Comparison of ENCODE assay signal across 8 cellular contexts in the genomic region with DNA sequence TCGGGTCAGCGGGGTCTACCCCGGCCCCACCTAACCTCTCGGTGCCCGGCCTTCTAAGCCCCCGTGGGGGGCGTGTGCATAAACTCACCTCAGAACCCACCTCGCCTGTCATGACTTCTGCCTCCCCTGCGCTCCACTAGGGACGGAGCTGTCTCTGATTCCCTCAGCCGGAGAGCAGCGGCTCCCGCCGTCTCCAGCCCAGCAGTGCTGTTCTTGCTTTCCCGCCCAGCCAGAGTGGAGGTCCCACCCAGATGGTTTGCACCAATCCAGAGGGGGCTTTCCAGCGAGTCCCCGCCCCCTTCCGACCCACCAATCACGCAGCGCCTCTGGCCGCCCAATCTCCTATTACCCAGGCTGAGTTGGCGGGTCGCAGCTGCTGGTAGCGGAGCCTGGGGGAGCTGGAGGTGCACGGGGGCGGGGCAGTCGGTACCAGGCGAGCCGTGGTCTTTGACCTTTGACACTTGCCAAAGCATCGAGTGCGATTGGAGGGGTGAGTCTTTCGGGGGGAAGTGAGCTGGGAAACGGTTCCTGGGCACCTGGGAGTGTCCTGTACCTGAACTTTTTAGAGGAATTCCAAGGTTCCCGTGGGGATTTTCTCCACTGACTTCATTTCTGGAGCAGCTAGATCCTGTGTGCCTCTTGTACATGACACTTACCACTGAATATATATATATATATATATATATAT. TPM values are rescaled to one million over a fixed set of nuclear protein-coding genes. Genes with fewer than 3 reads are reported as not detected.
DNase-seq lines count a peak whose midpoint lies in the region; ATAC-seq and TF ChIP-seq lines count a peak whose summit lies in the region.

A gene (minus strand): TSS at position 220 of the 688 bp plus-strand sequence. CDS start 108 bp downstream, at position 112.

- 1% methylated on average over 11 to 14 of the region's 34 CpGs for WGBS in thyroid gland, 2 donors

- H3K36me3 Mint-ChIP-seq in activated naive CD8-positive, alpha-beta T cell = no peaks in the 10 kb centered on the region
- H3K36me3 Mint-ChIP-seq in glutamatergic neuron (ENCODE audit: unreplicated experiment) = no peaks in the 10 kb centered on the region
- H3K36me3 Mint-ChIP-seq in osteocyte (ENCODE audit: unreplicated experiment) = no peaks in the 10 kb centered on the region

- POLR2A ChIA-PET in GM10248 (lab: Yijun Ruan, JAX) = interaction anchor here (0.5 to 1.5 kb wide), 2 partner anchors 13 to 60 kb away, joined by 4 to 6 read pairs; no protein-coding TSS in a partner anchor

- H3K27me3 ChIP-seq in thyroid gland = no peaks in the 10 kb centered on the region

- peak in 1 of 2 donors; percentile 8 for TF ChIP-seq POLR2A in thyroid gland (IDR thresholded peaks at IDR 0.05)

- no peaks in the 10 kb centered on the region for H3K36me3 ChIP-seq in thyroid gland

- CTCF ChIA-PET in GM10248 (lab: Yijun Ruan, JAX) = interaction anchor here (0.9 to 10.6 kb wide), 15 partner anchors 9 to 319 kb away, joined by 3 to 93 read pairs (median 5); no protein-coding TSS in a partner anchor

- peaks cover 0 to 4% of the 10 kb centered on the region in 2 donors for H3K4me1 ChIP-seq in thyroid gland

- H3K4me3 Mint-ChIP-seq in activated naive CD8-positive, alpha-beta T cell = peak within 1 kb of the TSS; percentile 97
- peak within 1 kb of the TSS; percentile 99 for H3K4me3 Mint-ChIP-seq in glutamatergic neuron (ENCODE audit: unreplicated experiment)
- H3K4me3 Mint-ChIP-seq in osteocyte (ENCODE audit: unreplicated experiment) = peak within 1 kb of the TSS; percentile 96

- no peaks in the 10 kb centered on the region for H3K9me3 ChIP-seq in thyroid gland

- H3K9me3 Mint-ChIP-seq in activated naive CD8-positive, alpha-beta T cell (ENCODE audit: low read depth) = no peaks in the 10 kb centered on the region
- H3K9me3 Mint-ChIP-seq in glutamatergic neuron (ENCODE audit: unreplicated experiment) (peaks cover 1% of the 10 kb centered on the region), osteocyte (ENCODE audit: unreplicated experiment) (no peaks in the 10 kb centered on the region)

- H3K4me1 Mint-ChIP-seq in activated naive CD8-positive, alpha-beta T cell (ENCODE audit: low read depth) = peaks cover 10% of the 10 kb centered on the region
- H3K4me1 Mint-ChIP-seq in glutamatergic neuron (ENCODE audit: low read depth, unreplicated experiment) (peaks cover 3% of the 10 kb centered on the region), osteocyte (ENCODE audit: unreplicated experiment) (peaks cover 12% of the 10 kb centered on the region)

- peak; percentile 86 for ATAC-seq in HG02623 (IDR thresholded peaks at IDR 0.05; ENCODE audit: unreplicated experiment)

- TF ChIP-seq CTCF in GM10248 (IDR thresholded peaks at IDR 0.05; ENCODE audit: control extremely low read depth, extremely low read depth, low read depth, missing control alignments) (no peak), glutamatergic neuron (IDR thresholded peaks at IDR 0.05; ENCODE audit: partially characterized antibody, unreplicated experiment) (no peak), osteocyte (IDR thresholded peaks at IDR 0.05) (no peak), thyroid gland (IDR thresholded peaks at IDR 0.05) (no peak)

- H3K27me3 Mint-ChIP-seq in activated naive CD8-positive, alpha-beta T cell = no peaks in the 10 kb centered on the region
- H3K27me3 Mint-ChIP-seq in glutamatergic neuron (ENCODE audit: unreplicated experiment) (peaks cover 3% of the 10 kb centered on the region), osteocyte (ENCODE audit: unreplicated experiment) (no peaks in the 10 kb centered on the region)

- intact Hi-C loops in thyroid gland (cut with DNase I) = loop anchor here (5.0 to 10.0 kb wide), 2 partner anchors 208 to 325 kb away; no protein-coding TSS in a partner anchor

- DNase-seq in GM10248 (ENCODE audit: extremely low spot score) (peak; percentile 98), NCI-H1105 (lab: John Stamatoyannopoulos, UW) (peak; percentile 98), SKM-1 treated with dmso at 0.1 percent for 144 hours (lab: John Stamatoyannopoulos, UW; ENCODE audit: unreplicated experiment) (peak; percentile 96), glutamatergic neuron (peak; percentile 97), osteocyte (ENCODE audit: extremely low spot score, unreplicated experiment) (peak; percentile 98), thyroid gland (peak; percentile 96)

- H3K27ac Mint-ChIP-seq in activated naive CD8-positive, alpha-beta T cell = peak within 1 kb of the TSS; percentile 95
- H3K27ac Mint-ChIP-seq in glutamatergic neuron (ENCODE audit: unreplicated experiment) (peak within 1 kb of the TSS; percentile 91), osteocyte (ENCODE audit: unreplicated experiment) (peak within 1 kb of the TSS; percentile 91)

- peak within 1 kb of the TSS in 2 of 3 donors; percentile 54 to 56 for H3K27ac ChIP-seq in thyroid gland

- H3K4me3 ChIP-seq in thyroid gland (replicated peaks in 1 of 3) = peak within 1 kb of the TSS; percentile 65 to 79 (median 66)

RNA-seq across cellular contexts. Expression of the gene that starts here (rescaled TPM):
- total RNA-seq in glutamatergic neuron (ENCODE audit: unreplicated experiment) (8.2 TPM), osteocyte (7.0 and 7.7 TPM in 2 replicates), thyroid gland (under 1 TPM in 3 of 4 donors, not detected in 1; 0.11 to 0.63 (median 0.27) TPM)

Comparison
In these comparisons a context has a peak if more than half of its experiments do, and no peak if none do; other contexts are left out.
1. Peak in every context shown above with its lines: DNase-seq, ATAC-seq, H3K4me3 ChIP-seq and H3K27ac ChIP-seq.
2. Peak in DNase-seq, H3K4me3 ChIP-seq and H3K27ac ChIP-seq in thyroid gland; RNA of the gene not detected or under 1 TPM.